In the genomic region with DNA sequence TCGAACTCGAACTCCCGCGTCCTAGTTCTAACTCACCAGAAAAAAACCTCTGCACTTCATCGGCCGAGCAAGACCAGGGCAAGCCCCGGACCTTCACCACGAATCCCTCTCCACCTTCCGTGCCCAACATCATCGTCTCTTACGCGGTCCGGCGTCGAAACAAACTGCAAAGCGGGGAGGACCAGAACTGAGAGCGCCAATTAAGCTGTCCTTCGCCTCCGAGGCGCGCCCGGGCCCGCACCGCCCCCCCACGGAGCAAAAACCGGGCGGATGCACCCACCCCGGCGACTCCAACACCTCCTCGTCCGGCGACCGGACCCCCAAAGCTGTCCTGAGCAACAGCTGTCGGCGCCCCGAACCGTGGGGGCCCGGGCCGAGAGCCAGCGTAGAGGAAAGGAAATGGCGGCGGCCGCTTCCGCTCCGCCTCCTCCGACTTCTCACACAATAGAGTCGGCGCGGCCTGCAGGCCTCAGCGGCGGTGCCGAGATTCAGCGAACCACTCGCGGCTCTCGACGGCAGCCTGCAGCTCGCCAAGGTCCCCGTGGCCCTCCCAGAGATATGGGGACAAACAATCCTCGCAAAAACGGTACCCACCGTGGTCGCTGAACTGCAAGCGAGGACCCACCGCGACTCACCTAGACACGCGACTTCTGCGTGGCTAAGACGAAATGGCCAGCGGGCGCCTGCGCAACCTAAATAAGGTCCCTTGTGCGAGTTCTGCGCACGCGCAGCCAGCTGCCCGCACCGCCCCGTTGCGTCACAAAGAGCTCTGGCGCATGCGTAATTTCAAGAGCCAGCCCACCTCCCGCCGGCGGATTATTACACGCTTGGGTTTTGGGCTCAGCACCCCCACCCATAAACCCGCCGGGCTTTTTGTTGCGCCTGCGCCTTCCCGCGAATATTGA, we compare ENCODE assay signal across 8 cellular contexts. TPM values are rescaled to one million over a fixed set of nuclear protein-coding genes. Genes with fewer than 3 reads are reported as not detected.
DNase-seq lines count a peak whose midpoint lies in the region; ATAC-seq and TF ChIP-seq lines count a peak whose summit lies in the region.

A gene with protein sequence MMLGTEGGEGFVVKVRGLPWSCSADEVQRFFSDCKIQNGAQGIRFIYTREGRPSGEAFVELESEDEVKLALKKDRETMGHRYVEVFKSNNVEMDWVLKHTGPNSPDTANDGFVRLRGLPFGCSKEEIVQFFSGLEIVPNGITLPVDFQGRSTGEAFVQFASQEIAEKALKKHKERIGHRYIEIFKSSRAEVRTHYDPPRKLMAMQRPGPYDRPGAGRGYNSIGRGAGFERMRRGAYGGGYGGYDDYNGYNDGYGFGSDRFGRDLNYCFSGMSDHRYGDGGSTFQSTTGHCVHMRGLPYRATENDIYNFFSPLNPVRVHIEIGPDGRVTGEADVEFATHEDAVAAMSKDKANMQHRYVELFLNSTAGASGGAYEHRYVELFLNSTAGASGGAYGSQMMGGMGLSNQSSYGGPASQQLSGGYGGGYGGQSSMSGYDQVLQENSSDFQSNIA (minus strand): TSS at position 671 of the 905 bp plus-strand sequence. CDS start 538 bp downstream, at position 133.

- H3K4me1 ChIP-seq in Panc1 (ENCODE audit: control insufficient read depth, insufficient read depth, low read length) (peaks cover 27% of the 10 kb centered on the region), muscle layer of duodenum (ENCODE audit: control insufficient read depth in 1 of 2, insufficient read depth in 2 of 2, low read length in 2 of 2) (peaks cover 32 to 42% of the 10 kb centered on the region in 2 donors)

- H3K27me3 ChIP-seq in Panc1 (ENCODE audit: control insufficient read depth, insufficient read depth, low read length) (no peaks in the 10 kb centered on the region), muscle layer of duodenum (ENCODE audit: low read depth, low read length) (no peaks in the 10 kb centered on the region)

- no peaks in the 10 kb centered on the region for H3K27me3 Mint-ChIP-seq in activated T-cell treated with anti-CD3 and anti-CD28 coated beads, Interleukin-2, amount 50 U/mL, for 4 hours (ENCODE audit: low read depth)

- CTCF ChIA-PET in Panc1 (lab: Charles Lee), result interaction anchor here (0.5 to 1.3 kb wide), 2 partner anchors 10 to 467 kb away, joined by 5 to 7 read pairs; no protein-coding TSS in a partner anchor

- BruUV-seq in Panc1 (replicated peaks; lab: Mats Ljungman, UMichigan), result no TSS peak

- H3K9me3 Mint-ChIP-seq in activated T-cell treated with anti-CD3 and anti-CD28 coated beads, Interleukin-2, amount 50 U/mL, for 4 hours, result no peaks in the 10 kb centered on the region

- peak; percentile 68 for ATAC-seq in GM21723 (IDR thresholded peaks at IDR 0.05; ENCODE audit: unreplicated experiment)
- peak; percentile 82 for ATAC-seq in Panc1
- peak; percentile 76 to 77 for ATAC-seq in activated T-cell treated with anti-CD3 and anti-CD28 coated beads, Interleukin-2, amount 50 U/mL, for 4 hours
- ATAC-seq in esophagus mucosa, result peak; percentile 88

- POLR2A ChIA-PET in Panc1 (lab: Charles Lee), result interaction anchor here (0.6 to 1.4 kb wide), 6 partner anchors 11 to 64 kb away, joined by 3 to 19 read pairs (median 4); no protein-coding TSS in a partner anchor

- H3K36me3 ChIP-seq in Panc1 (ENCODE audit: control insufficient read depth, insufficient read depth, low read length), result peaks cover 44% of the 10 kb centered on the region
- peaks cover 30 to 37% of the 10 kb centered on the region in 2 donors for H3K36me3 ChIP-seq in muscle layer of duodenum (ENCODE audit: control insufficient read depth in 1 of 2, insufficient read depth in 2 of 2, low read length in 2 of 2)

- intact Hi-C loops in Panc1 (cut with micrococcal nuclease; ENCODE audit: unreplicated experiment), result no loop called here

- TF ChIP-seq CTCF in Panc1 (IDR thresholded peaks at IDR 0.05), result no peak

- H3K4me1 Mint-ChIP-seq in activated T-cell treated with anti-CD3 and anti-CD28 coated beads, Interleukin-2, amount 50 U/mL, for 4 hours (ENCODE audit: low read depth), result peaks cover 39% of the 10 kb centered on the region

- H3K4me3 ChIP-seq in Panc1 (ENCODE audit: low read depth in 2 of 2, low read length in 2 of 2) (peak within 1 kb of the TSS; percentile 90 to 99), muscle layer of duodenum (ENCODE audit: low read depth in 1 of 2, low read length in 2 of 2) (peak within 1 kb of the TSS; percentile 88 to 96)

- H3K4me3 Mint-ChIP-seq in activated T-cell treated with anti-CD3 and anti-CD28 coated beads, Interleukin-2, amount 50 U/mL, for 4 hours, result peak within 1 kb of the TSS; percentile 98

- in situ Hi-C loops in Panc1 (cut with HindIII; ENCODE audit: low pct_unique_long_range_greater_than_20kb, low sequenced_read_pairs), result no loop called here

- peaks cover 39% of the 10 kb centered on the region for H3K36me3 Mint-ChIP-seq in activated T-cell treated with anti-CD3 and anti-CD28 coated beads, Interleukin-2, amount 50 U/mL, for 4 hours (ENCODE audit: insufficient read depth)

- H3K9me3 ChIP-seq in Panc1 (ENCODE audit: control insufficient read depth, insufficient read depth, low read depth, low read length) (no peaks in the 10 kb centered on the region), muscle layer of duodenum (ENCODE audit: control insufficient read depth in 1 of 2, low read length in 2 of 2) (no peaks in the 10 kb centered on the region)

- DNase-seq in DMS53 (lab: John Stamatoyannopoulos, UW) (peak; percentile 99), KG1 (lab: John Stamatoyannopoulos, UW) (peak; percentile 95), Panc1 (ENCODE audit: low read depth, low spot score) (peak; percentile 99)
- peak; percentile 98 for DNase-seq in activated T-cell treated with anti-CD3 and anti-CD28 coated beads, Interleukin-2, amount 50 U/mL, for 4 hours
- DNase-seq in stimulated activated CD8-positive, alpha-beta memory T cell treated with anti-CD3 and anti-CD28 coated beads, Interleukin-7, amount 100 ng/mL, for 4 hours (ENCODE audit: low read depth in 2 of 2), result peak; percentile 97 to 98

- H3K27ac ChIP-seq in Panc1 (ENCODE audit: low read length) (peak within 1 kb of the TSS; percentile 98), muscle layer of duodenum (ENCODE audit: low read length) (peak within 1 kb of the TSS; percentile 94)

RNA-seq across cellular contexts. Expression of the gene that starts here (rescaled TPM):
- total RNA-seq in Panc1 (2021; ENCODE audit: unreplicated experiment), result 587 TPM
- 477 TPM for polyA plus RNA-seq in Panc1 (2012; ENCODE audit: insufficient read length)
- 1,000 to 10,000 TPM; 1,008 to 1,029 (median 1,012) TPM for total RNA-seq in activated T-cell treated with anti-CD3 and anti-CD28 coated beads, Interleukin-2, amount 50 U/mL, for 4 hours
- total RNA-seq in esophagus mucosa, result 268 TPM

Comparison
In these comparisons a context has a peak if more than half of its experiments do, and no peak if none do; other contexts are left out.
1. Peak in every context shown above with its lines: DNase-seq, ATAC-seq, H3K4me3 ChIP-seq and H3K27ac ChIP-seq.